In genomic region chr17:82065638-82066303, GRCh38 we compare ENCODE assay signal across 8 cellular contexts. TPM values are rescaled to one million over a fixed set of nuclear protein-coding genes. Genes with fewer than 3 reads are reported as not detected.
DNase-seq lines count a peak whose midpoint lies in the region; ATAC-seq and FAIRE-seq lines count a peak whose summit lies in the region.

Gene DUS1L, minus strand, starts transcription at chr17:82065804. Its CDS starts 745 bp downstream, at chr17:82065059.

- peak; percentile 68 for ATAC-seq in HG02981 (IDR thresholded peaks at IDR 0.05; ENCODE audit: unreplicated experiment)

- H3K27ac ChIP-seq in substantia nigra (ENCODE audit: low read depth, low read length, poor library complexity, severe bottlenecking): peak within 1 kb of the TSS; percentile 79

- no peak for FAIRE-seq in frontal cortex (lab: Jason Lieb, UNC)

- peak; percentile 47 for DNase-seq in NCI-H1436 (lab: John Stamatoyannopoulos, UW)
- no peak for DNase-seq in NCI-H1436 treated with DMSO at 0.1 percent for 48 hours (lab: John Stamatoyannopoulos, UW)
- DNase-seq in RPMI8226: peak; percentile 78
- DNase-seq in activated gamma-delta T cell treated with anti-CD3 and anti-CD28 coated beads, Interleukin-2, amount 50 U/mL, for 16 hours (ENCODE audit: low read depth): peak; percentile 50
- DNase-seq in frontal cortex (ENCODE audit: low spot score in 2 of 2): peak; percentile 95
- peak in 41 of 56 donors; percentile 5 to 75 (median 36) for DNase-seq in nucleus accumbens (lab: John Stamatoyannopoulos, UW)
- peak in 38 of 49 donors; percentile 12 to 76 (median 42) for DNase-seq in substantia nigra (lab: John Stamatoyannopoulos, UW)

RNA-seq across cellular contexts. Expression of gene DUS1L, which starts in this region (rescaled TPM):
- 18.8 TPM for total RNA-seq in frontal cortex
